Comparison of ENCODE assay signal across 12 cellular contexts in genomic region chr5:163867738-163868137, GRCh38.
A peak's percentile ranks its signal among the peaks of the same experiment; 100 is the strongest.
DNase-seq lines count a peak whose midpoint lies in the region; ATAC-seq and TF ChIP-seq lines count a peak whose summit lies in the region.
"Had no signal": no experiment of that assay in that cellular context is flagged by ENCODE, and none has a peak within 500 bp of the region (broad histone marks: within the 10 kb centered on the region; RNA-seq: fewer than 3 reads in every experiment).

No MANE protein-coding gene starts in this region.

- H4K91ac ChIP-seq in IMR-90 (ENCODE audit: insufficient read depth, low read depth, low read length), result no peak overlapping the region

- H3K9ac ChIP-seq in IMR-90 (ENCODE audit: low read depth, low read length), result no peak overlapping the region

- no peak overlapping the region for H2AFZ ChIP-seq in IMR-90 (replicated peaks; ENCODE audit: low read length, poor library complexity)

- POLR2A ChIA-PET in IMR-90 (lab: Charles Lee; ENCODE audit: unreplicated experiment), result no interaction called here

- no peak overlapping the region for H4K5ac ChIP-seq in IMR-90 (ENCODE audit: low read depth, low read length)

- H2BK5ac ChIP-seq in IMR-90 (ENCODE audit: low read depth, low read length, poor library complexity, severe bottlenecking), result no peak overlapping the region

- ATAC-seq in IMR-90 (ENCODE audit: low read depth) (peak; percentile 49; the same call in 1 of the 2 replicates), HG02642 (IDR thresholded peaks at IDR 0.05; ENCODE audit: poor library complexity, unreplicated experiment) (no peak)

- peak overlapping the region; percentile 64; the same call in 1 of the 2 replicates for H2BK120ac ChIP-seq in IMR-90 (ENCODE audit: low read depth, low read length)

- no peak for TF ChIP-seq CTCF in IMR-90 (conservative IDR thresholded peaks at IDR 0.05; ENCODE audit: low read depth, low read length)
- no peak for TF ChIP-seq CTCF in astrocyte of the spinal cord (IDR thresholded peaks at IDR 0.05; ENCODE audit: low read depth, low read length)
- TF ChIP-seq CTCF in fibroblast of the aortic adventitia (IDR thresholded peaks at IDR 0.05; ENCODE audit: insufficient read depth, low read length), result no peak

- H2BK20ac ChIP-seq in IMR-90 (ENCODE audit: low read depth, low read length), result no peak overlapping the region

- no peak overlapping the region for H3K18ac ChIP-seq in IMR-90 (ENCODE audit: low read depth, low read length)

- DNase-seq in IMR-90, result peak; percentile 65
- peak; percentile 18 for DNase-seq in astrocyte of the spinal cord (ENCODE audit: low read depth, low spot score)
- DNase-seq in fibroblast of the aortic adventitia (ENCODE audit: low read depth), result peak; percentile 80
- DNase-seq in pulmonary artery endothelial cell (ENCODE audit: low read depth, low spot score), result peak; percentile 93
- no peak for DNase-seq in NCI-H1436 treated with DMSO at 0.1 percent for 48 hours (lab: John Stamatoyannopoulos, UW)
- no peak for DNase-seq in D341Med (ENCODE audit: low spot score)
- DNase-seq: CD4-positive, CD25-positive, alpha-beta regulatory T cell; DMS53; NCI-H187 treated with DMSO at 0.1 percent for 48 hours; NK-92 treated with Interleukin-12 subunit alpha and Interleukin-12 subunit beta, amount 100 ng/mL, for 24 hours; SHP77 treated with DMSO at 0.1 percent for 48 hours had no signal

- H3K9me3 ChIP-seq in IMR-90 (ENCODE audit: control insufficient read depth, insufficient read depth, low read length), result no peaks in the 10 kb centered on the region

- intact Hi-C loops in IMR-90 (cut with micrococcal nuclease), result no loop called here

- no TSS peak for BruUV-seq in IMR-90 (replicated peaks; lab: Mats Ljungman, UMichigan)

- H3K9me1 ChIP-seq in IMR-90 (ENCODE audit: insufficient read depth, low read length), result 0 out of 2 replicates have a peak, but pooled peaks cover 2% of the 10 kb centered on the region

- CTCF ChIA-PET in IMR-90 (lab: Yijun Ruan, JAX), result interaction anchor here (0.6 to 0.9 kb wide), 2 partner anchors 30 to 580 kb away, joined by 3 to 5 read pairs; no protein-coding TSS in a partner anchor

- no CpG with 5 or more reads among the region's 3 CpGs for WGBS in IMR-90 (ENCODE audit: extremely low coverage in 2 of 2, insufficient read length in 1 of 2), 2 experiments

- no peak overlapping the region for H2AK9ac ChIP-seq in IMR-90 (replicated peaks; ENCODE audit: low read depth, low read length, poor library complexity)

- H3K4me3 ChIP-seq in IMR-90 (ENCODE audit: insufficient read depth, low read depth, low read length) (no peak overlapping the region), astrocyte of the spinal cord (ENCODE audit: low read depth, low read length) (no peak overlapping the region), fibroblast of the aortic adventitia (ENCODE audit: low read depth, low read length) (no peak overlapping the region)

- no peaks in the 10 kb centered on the region for H4K20me1 ChIP-seq in IMR-90 (ENCODE audit: insufficient read depth, low read length)

- no peak overlapping the region for H3K27ac ChIP-seq in IMR-90 (ENCODE audit: insufficient read depth, low read length)

- H4K8ac ChIP-seq in IMR-90 (ENCODE audit: low read depth in 2 of 2, low read length in 2 of 2), result peak overlapping the region in 1 of 2 experiments; percentile 47; a peak in 1 of 4 replicates

- H3K27me3 ChIP-seq in IMR-90 (ENCODE audit: control insufficient read depth, insufficient read depth, low read length), result no peaks in the 10 kb centered on the region

- H2BK15ac ChIP-seq in IMR-90 (ENCODE audit: low read depth, low read length), result no peak overlapping the region

- no peak for TF ChIP-seq RAD21 in IMR-90 (IDR thresholded peaks at IDR 0.05; ENCODE audit: low read length)

- H3K14ac ChIP-seq in IMR-90 (replicated peaks; ENCODE audit: low read depth, low read length), result no peak overlapping the region

- in situ Hi-C loops in IMR-90 (cut with MboI; ENCODE audit: low sequenced_read_pairs) (no loop called here), astrocyte of the spinal cord (cut with HindIII; ENCODE audit: low sequenced_read_pairs) (no loop called here)

- no peak overlapping the region for H2AK5ac ChIP-seq in IMR-90 (ENCODE audit: low read depth, low read length)

- peak overlapping the region; percentile 61 for H3K4ac ChIP-seq in IMR-90 (ENCODE audit: low read depth, low read length)

- H3K36me3 ChIP-seq in IMR-90 (ENCODE audit: control insufficient read depth, insufficient read depth, low read length), result no peaks in the 10 kb centered on the region

- TF ChIP-seq POLR2A in IMR-90 (IDR thresholded peaks at IDR 0.05; ENCODE audit: low read depth, low read length), result no peak

- no peak overlapping the region for H3K23ac ChIP-seq in IMR-90 (ENCODE audit: low read depth, low read length)

- dilution Hi-C loops in IMR-90 (cut with HindIII; ENCODE audit: low sequenced_read_pairs, unreplicated experiment), result no loop called here

- no peaks in the 10 kb centered on the region for H3K79me1 ChIP-seq in IMR-90 (ENCODE audit: low read depth in 1 of 2, low read length in 2 of 2)

- no peak overlapping the region for H3K4me2 ChIP-seq in IMR-90 (ENCODE audit: low read depth, low read length)

- H3K56ac ChIP-seq in IMR-90 (ENCODE audit: extremely low read depth, insufficient read depth, low read length), result no peak overlapping the region

- H3K4me1 ChIP-seq in IMR-90 (ENCODE audit: control insufficient read depth, insufficient read depth, low read length), result peaks cover 2% of the 10 kb centered on the region; the same call in 1 of the 2 replicates

TF ChIP-seq in IMR-90, 13 proteins besides CTCF, POLR2A, EP300 and RAD21:
- TF ChIP-seq NFE2L2 (IDR thresholded peaks at IDR 0.05; ENCODE audit: low read depth, low read length) (peak; percentile 47; the same call in 1 of the 2 replicates), SMC3 (IDR thresholded peaks at IDR 0.05; ENCODE audit: low read depth, low read length) (no peak)

Comparison
In these comparisons a context has a peak if more than half of its experiments do, and no peak if none do; other contexts are left out.
1. DNase-seq: peak in IMR-90 (single experiment), astrocyte of the spinal cord (single experiment), fibroblast of the aortic adventitia (single experiment) and pulmonary artery endothelial cell (single experiment); none in NCI-H1436 treated with DMSO at 0.1 percent for 48 hours (single experiment) and D341Med (single experiment).